Comparison of ENCODE assay signal across 1 cellular context in the genomic region with DNA sequence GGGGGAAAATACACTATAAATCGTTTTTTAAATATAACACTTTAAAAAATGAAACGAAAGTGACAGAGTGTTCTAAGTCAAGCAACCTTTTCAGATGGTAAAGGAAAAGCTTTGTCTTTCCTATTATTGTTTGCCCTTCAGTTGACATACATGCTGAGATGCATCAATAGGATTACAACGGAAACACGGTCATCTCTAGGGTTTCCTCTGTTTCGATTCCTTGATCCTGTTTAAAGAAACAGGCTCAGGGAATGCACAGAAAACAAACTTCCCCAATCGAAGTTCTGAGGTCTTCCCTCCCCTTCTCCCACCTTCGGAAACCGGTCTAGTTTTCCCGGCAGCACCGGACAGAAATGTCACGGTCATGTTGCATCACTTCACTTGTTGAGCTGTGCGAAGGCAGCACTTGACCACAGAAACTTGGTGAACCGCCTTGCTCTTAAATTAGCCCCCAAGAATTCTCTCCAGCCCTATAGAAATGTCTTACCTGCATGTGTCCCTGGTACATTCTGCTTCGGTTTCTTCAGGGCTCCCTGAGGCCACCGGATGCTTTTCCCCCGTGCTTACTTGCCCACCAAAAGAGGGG.
TF ChIP-seq lines count a peak whose summit lies in the region.

No MANE protein-coding gene starts in this region.

TF ChIP-seq in HepG2, 621 proteins besides CTCF, POLR2A, EP300 and RAD21 (continued from another document):
- TF ChIP-seq, protein P1, sequence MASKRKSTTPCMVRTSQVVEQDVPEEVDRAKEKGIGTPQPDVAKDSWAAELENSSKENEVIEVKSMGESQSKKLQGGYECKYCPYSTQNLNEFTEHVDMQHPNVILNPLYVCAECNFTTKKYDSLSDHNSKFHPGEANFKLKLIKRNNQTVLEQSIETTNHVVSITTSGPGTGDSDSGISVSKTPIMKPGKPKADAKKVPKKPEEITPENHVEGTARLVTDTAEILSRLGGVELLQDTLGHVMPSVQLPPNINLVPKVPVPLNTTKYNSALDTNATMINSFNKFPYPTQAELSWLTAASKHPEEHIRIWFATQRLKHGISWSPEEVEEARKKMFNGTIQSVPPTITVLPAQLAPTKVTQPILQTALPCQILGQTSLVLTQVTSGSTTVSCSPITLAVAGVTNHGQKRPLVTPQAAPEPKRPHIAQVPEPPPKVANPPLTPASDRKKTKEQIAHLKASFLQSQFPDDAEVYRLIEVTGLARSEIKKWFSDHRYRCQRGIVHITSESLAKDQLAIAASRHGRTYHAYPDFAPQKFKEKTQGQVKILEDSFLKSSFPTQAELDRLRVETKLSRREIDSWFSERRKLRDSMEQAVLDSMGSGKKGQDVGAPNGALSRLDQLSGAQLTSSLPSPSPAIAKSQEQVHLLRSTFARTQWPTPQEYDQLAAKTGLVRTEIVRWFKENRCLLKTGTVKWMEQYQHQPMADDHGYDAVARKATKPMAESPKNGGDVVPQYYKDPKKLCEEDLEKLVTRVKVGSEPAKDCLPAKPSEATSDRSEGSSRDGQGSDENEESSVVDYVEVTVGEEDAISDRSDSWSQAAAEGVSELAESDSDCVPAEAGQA (IDR thresholded peaks at IDR 0.05; ENCODE audit: low read depth), result no peak
- TF ChIP-seq, protein P1 (CRISPR knock-in tag; IDR thresholded peaks at IDR 0.05; ENCODE audit: borderline replicate concordance), result no peak
- TF ChIP-seq ZNF567 (CRISPR knock-in tag; IDR thresholded peaks at IDR 0.05; ENCODE audit: borderline replicate concordance), result no peak
- TF ChIP-seq, protein P2, sequence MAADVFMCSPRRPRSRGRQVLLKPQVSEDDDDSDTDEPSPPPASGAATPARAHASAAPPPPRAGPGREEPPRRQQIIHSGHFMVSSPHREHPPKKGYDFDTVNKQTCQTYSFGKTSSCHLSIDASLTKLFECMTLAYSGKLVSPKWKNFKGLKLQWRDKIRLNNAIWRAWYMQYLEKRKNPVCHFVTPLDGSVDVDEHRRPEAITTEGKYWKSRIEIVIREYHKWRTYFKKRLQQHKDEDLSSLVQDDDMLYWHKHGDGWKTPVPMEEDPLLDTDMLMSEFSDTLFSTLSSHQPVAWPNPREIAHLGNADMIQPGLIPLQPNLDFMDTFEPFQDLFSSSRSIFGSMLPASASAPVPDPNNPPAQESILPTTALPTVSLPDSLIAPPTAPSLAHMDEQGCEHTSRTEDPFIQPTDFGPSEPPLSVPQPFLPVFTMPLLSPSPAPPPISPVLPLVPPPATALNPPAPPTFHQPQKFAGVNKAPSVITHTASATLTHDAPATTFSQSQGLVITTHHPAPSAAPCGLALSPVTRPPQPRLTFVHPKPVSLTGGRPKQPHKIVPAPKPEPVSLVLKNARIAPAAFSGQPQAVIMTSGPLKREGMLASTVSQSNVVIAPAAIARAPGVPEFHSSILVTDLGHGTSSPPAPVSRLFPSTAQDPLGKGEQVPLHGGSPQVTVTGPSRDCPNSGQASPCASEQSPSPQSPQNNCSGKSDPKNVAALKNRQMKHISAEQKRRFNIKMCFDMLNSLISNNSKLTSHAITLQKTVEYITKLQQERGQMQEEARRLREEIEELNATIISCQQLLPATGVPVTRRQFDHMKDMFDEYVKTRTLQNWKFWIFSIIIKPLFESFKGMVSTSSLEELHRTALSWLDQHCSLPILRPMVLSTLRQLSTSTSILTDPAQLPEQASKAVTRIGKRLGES (CRISPR knock-in tag; IDR thresholded peaks at IDR 0.05; ENCODE audit: borderline replicate concordance), result no peak
- TF ChIP-seq JUN (CRISPR knock-in tag; IDR thresholded peaks at IDR 0.05), result no peak
- no peak for TF ChIP-seq ZNF674 (CRISPR knock-in tag; IDR thresholded peaks at IDR 0.05; ENCODE audit: low read depth)
- TF ChIP-seq ATF4 (CRISPR knock-in tag; IDR thresholded peaks at IDR 0.05), result no peak
- TF ChIP-seq POLR2AphosphoS2 (IDR thresholded peaks at IDR 0.05; ENCODE audit: low read depth, low read length), result no peak
TF ChIP-seq in HepG2: peak in this region for 0.
